ENCODE assay signal across 21 cellular contexts in genomic region chr20:10632681-10633509, GRCh38. TPM values are rescaled to one million over a fixed set of nuclear protein-coding genes. Genes with fewer than 3 reads are reported as not detected.
DNase-seq lines count a peak whose midpoint lies in the region; ATAC-seq and TF ChIP-seq lines count a peak whose summit lies in the region.
"Had no signal": no experiment of that assay in that cellular context is flagged by ENCODE, and none has a peak within 500 bp of the region (broad histone marks: within the 10 kb centered on the region; RNA-seq: fewer than 3 reads in every experiment).

No MANE protein-coding gene starts in this region.

- H3K27me3 ChIP-seq in thymus (ENCODE audit: control insufficient read depth, insufficient read depth) (no peaks in the 10 kb centered on the region), SJCRH30 (no peaks in the 10 kb centered on the region)

- WGBS in thymus, result 94% methylated on average over 13 of the region's 13 CpGs

- no peaks in the 10 kb centered on the region for H3K9me3 Mint-ChIP-seq in brain
- H3K9me3 Mint-ChIP-seq: activated CD8-positive, alpha-beta T cell treated with anti-CD3 and anti-CD28 coated beads for 36 hours had no signal

- no peak for TF ChIP-seq CTCF in brain (conservative IDR thresholded peaks at IDR 0.05)

- ATAC-seq in GM18907 (IDR thresholded peaks at IDR 0.05; ENCODE audit: unreplicated experiment), result no peak
- ATAC-seq: activated CD8-positive, alpha-beta T cell treated with anti-CD3 and anti-CD28 coated beads for 36 hours had no signal

- peaks cover 7% of the 10 kb centered on the region for H3K36me3 Mint-ChIP-seq in brain

- H3K4me1 ChIP-seq in thymus (ENCODE audit: control insufficient read depth, insufficient read depth, low read length) (no peaks in the 10 kb centered on the region), SJCRH30 (peaks cover 3% of the 10 kb centered on the region; the same call in 1 of the 2 replicates)

- peak; percentile 16 for DNase-seq in ELR (ENCODE audit: low read depth)
- peak; percentile 81 for DNase-seq in islet precursor cell
- DNase-seq in SJCRH30, result no peak
- no peak for DNase-seq in NCI-H187 (lab: John Stamatoyannopoulos, UW)
- DNase-seq: activated CD4-positive, CD25-positive, alpha-beta regulatory T cell treated with anti-CD3 and anti-CD28 coated beads, Interleukin-2, amount 50 U/mL, for 72 hours; activated CD8-positive, alpha-beta T cell treated with anti-CD3 and anti-CD28 coated beads for 36 hours; activated T-cell treated with anti-CD3 and anti-CD28 coated beads for 4 hours; amniotic stem cell; caudate nucleus; kidney; NCI-H1092; NCI-H2081; NCI-H446; OCI-M1; posterior cingulate gyrus; Right ventricle myocardium superior; substantia nigra; T1000 had no signal

- no peaks in the 10 kb centered on the region for H3K36me3 ChIP-seq in thymus (ENCODE audit: control insufficient read depth, insufficient read depth)
- H3K36me3 ChIP-seq in SJCRH30, result no peaks in the 10 kb centered on the region; the same call in 1 of the 2 replicates

- H3K27me3 Mint-ChIP-seq in brain, result peaks cover 10% of the 10 kb centered on the region
- H3K27me3 Mint-ChIP-seq: activated CD8-positive, alpha-beta T cell treated with anti-CD3 and anti-CD28 coated beads for 36 hours had no signal

- peak overlapping the region in 3 of 5 experiments; percentile 35 to 46 (median 41) for H3K27ac Mint-ChIP-seq in brain
- H3K27ac Mint-ChIP-seq: activated CD8-positive, alpha-beta T cell treated with anti-CD3 and anti-CD28 coated beads for 36 hours had no signal

- peaks cover 93% of the 10 kb centered on the region for H3K4me1 Mint-ChIP-seq in brain

- no peak overlapping the region for H3K4me3 Mint-ChIP-seq in brain
- H3K4me3 Mint-ChIP-seq: activated CD8-positive, alpha-beta T cell treated with anti-CD3 and anti-CD28 coated beads for 36 hours had no signal

- H3K4me3 ChIP-seq in thymus (ENCODE audit: low read length), result no peak overlapping the region
- H3K4me3 ChIP-seq in SJCRH30, result no peak overlapping the region

- no peaks in the 10 kb centered on the region for H3K9me3 ChIP-seq in thymus (ENCODE audit: control insufficient read depth)
- H3K9me3 ChIP-seq in SJCRH30 (replicated peaks), result no peaks in the 10 kb centered on the region

- H3K27ac ChIP-seq in thymus (ENCODE audit: low read depth), result peak overlapping the region; percentile 3
- H3K27ac ChIP-seq in SJCRH30, result no peak overlapping the region

RNA-seq across cellular contexts. Expression of gene JAG1, which starts 40.9 kb away (rescaled TPM):
- polyA plus RNA-seq in brain (ENCODE audit: insufficient read depth, low read depth, low replicate concordance) (15.6 TPM), thymus (18.4 TPM)
- total RNA-seq in SJCRH30 (2014; rRNA removed; shearing (Covaris generic)), result 8.8 TPM in 2 replicates

Comparison
In these comparisons a context has a peak if more than half of its experiments do, and no peak if none do; other contexts are left out.
1. DNase-seq: peak in ELR (single experiment) and islet precursor cell (single experiment); none in SJCRH30 (0 of 2) and NCI-H187 (0 of 2).